ENCODE assay signal across 11 cellular contexts in genomic region chr9:33242621-33243134, GRCh38. TPM values are rescaled to one million over a fixed set of nuclear protein-coding genes. Genes with fewer than 3 reads are reported as not detected.
"Had no signal": no experiment of that assay in that cellular context is flagged by ENCODE, and none has a peak within 500 bp of the region (broad histone marks: within the 10 kb centered on the region; RNA-seq: fewer than 3 reads in every experiment).

No MANE protein-coding gene starts in this region.

RNA-seq across cellular contexts. Expression of gene SPINK4, which starts 2.7 kb away (rescaled TPM):
- total RNA-seq: OCI-LY7, PC-3, PC-9, Right ventricle myocardium inferior, Right ventricle myocardium superior, RPMI7951, SJCRH30, SJSA1, SK-MEL-5, T-cell had no signal
- polyA plus RNA-seq: SK-N-SH had no signal
